Comparison of ENCODE assay signal across 1 cellular context in the genomic region with DNA sequence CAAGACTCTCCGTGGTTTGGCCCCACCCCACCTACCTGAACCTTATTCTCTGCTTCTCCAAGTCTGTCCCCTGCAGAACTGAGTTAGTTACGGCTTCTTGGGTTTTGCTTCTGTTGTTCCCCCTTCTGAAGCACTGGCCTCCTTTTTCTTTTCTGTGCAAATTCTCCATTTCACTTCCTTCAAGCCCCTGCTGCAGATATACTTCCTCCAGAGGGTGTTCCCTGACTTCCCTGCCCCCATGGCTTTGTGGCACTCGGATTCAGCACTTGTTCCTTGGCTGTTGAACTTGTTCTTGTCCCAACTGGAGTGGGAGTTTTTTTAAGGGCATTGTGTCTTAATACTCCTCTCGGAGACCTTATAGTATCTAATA.
TF ChIP-seq lines count a peak whose summit lies in the region.

No MANE protein-coding gene starts in this region.

TF ChIP-seq in GM23338, 12 proteins besides CTCF, POLR2A, EP300 and RAD21 (continued from another document):
- TF ChIP-seq, protein P1, sequence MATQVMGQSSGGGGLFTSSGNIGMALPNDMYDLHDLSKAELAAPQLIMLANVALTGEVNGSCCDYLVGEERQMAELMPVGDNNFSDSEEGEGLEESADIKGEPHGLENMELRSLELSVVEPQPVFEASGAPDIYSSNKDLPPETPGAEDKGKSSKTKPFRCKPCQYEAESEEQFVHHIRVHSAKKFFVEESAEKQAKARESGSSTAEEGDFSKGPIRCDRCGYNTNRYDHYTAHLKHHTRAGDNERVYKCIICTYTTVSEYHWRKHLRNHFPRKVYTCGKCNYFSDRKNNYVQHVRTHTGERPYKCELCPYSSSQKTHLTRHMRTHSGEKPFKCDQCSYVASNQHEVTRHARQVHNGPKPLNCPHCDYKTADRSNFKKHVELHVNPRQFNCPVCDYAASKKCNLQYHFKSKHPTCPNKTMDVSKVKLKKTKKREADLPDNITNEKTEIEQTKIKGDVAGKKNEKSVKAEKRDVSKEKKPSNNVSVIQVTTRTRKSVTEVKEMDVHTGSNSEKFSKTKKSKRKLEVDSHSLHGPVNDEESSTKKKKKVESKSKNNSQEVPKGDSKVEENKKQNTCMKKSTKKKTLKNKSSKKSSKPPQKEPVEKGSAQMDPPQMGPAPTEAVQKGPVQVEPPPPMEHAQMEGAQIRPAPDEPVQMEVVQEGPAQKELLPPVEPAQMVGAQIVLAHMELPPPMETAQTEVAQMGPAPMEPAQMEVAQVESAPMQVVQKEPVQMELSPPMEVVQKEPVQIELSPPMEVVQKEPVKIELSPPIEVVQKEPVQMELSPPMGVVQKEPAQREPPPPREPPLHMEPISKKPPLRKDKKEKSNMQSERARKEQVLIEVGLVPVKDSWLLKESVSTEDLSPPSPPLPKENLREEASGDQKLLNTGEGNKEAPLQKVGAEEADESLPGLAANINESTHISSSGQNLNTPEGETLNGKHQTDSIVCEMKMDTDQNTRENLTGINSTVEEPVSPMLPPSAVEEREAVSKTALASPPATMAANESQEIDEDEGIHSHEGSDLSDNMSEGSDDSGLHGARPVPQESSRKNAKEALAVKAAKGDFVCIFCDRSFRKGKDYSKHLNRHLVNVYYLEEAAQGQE (IDR thresholded peaks at IDR 0.05; ENCODE audit: unreplicated experiment) = no peak
